14 cellular contexts compared by ENCODE assay signal in the genomic region with DNA sequence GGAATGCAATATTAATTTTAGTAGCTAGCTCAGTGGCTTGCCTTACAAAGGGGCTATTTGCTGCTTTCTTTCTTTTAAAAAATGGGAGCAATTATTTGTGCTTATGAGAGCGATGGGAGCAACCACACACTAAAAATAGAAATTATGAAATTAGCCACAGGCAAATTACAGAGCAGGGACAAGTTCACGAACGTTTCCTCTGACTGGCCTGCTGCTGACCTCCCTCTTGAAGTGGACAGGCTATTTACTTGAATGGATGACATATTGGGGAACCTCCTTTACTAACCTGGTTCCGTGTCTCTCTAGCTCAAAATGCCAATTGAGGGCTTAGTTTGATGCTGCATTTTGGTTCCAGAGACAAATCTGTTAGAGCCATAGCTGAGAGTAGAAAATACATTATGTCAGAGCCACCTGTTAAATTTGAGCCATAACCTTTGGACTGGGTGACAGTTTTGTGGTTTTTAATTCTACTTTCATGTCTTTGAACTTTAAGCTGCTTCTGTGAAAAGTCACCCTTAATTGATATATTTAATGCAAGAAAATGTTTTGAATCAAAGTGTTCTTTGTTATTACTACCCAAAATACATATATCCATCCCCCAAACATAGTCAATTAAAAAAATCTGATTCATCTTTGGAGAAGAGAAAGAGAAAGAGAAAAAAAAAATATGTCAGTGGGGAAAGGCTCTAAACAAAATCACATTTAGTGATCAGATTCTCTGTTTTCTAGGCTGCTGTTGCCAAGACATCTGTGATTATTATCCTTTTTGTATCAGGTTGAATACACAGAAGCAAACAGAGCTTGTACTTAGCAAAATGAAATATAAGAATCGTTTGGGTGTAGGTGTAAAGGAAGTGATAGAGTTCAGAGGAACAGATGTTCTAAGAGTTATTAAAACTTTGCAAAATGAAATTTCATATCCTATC.
A peak's percentile ranks its signal among the peaks of the same experiment; 100 is the strongest.
DNase-seq lines count a peak whose midpoint lies in the region; ATAC-seq lines count a peak whose summit lies in the region.
"Had no signal": no experiment of that assay in that cellular context is flagged by ENCODE, and none has a peak within 500 bp of the region (broad histone marks: within the 10 kb centered on the region; RNA-seq: fewer than 3 reads in every experiment).

No MANE protein-coding gene starts in this region.

- H3K4me3 Mint-ChIP-seq in stimulated activated memory B cell treated with anti-CD40 and anti-IgM and Interleukin-4, amounts not matched to agents 10 μg/mL and 1 μg/mL and 100 μg/mL, for 72 hours: no peak overlapping the region

- peaks cover 6% of the 10 kb centered on the region for H3K9me3 Mint-ChIP-seq in stimulated activated memory B cell treated with anti-CD40 and anti-IgM and Interleukin-4, amounts not matched to agents 10 μg/mL and 1 μg/mL and 100 μg/mL, for 72 hours

- ATAC-seq in HG02610 (IDR thresholded peaks at IDR 0.05; ENCODE audit: unreplicated experiment) (peak; percentile 40), sciatic nerve (peak; percentile 62)
- ATAC-seq in stimulated activated memory B cell treated with anti-CD40 and anti-IgM and Interleukin-4, amounts not matched to agents 10 μg/mL and 1 μg/mL and 100 μg/mL, for 72 hours: no peak

- peak; percentile 39 for DNase-seq in NCI-H1092 treated with DMSO at 0.1 percent for 48 hours (lab: John Stamatoyannopoulos, UW)
- DNase-seq in NCI-H1092 (lab: John Stamatoyannopoulos, UW): no peak
- DNase-seq in NCI-H1417 treated with DMSO at 0.1 percent for 48 hours (lab: John Stamatoyannopoulos, UW): peak; percentile 48
- DNase-seq in sciatic nerve (ENCODE audit: low spot score): no peak
- no peak for DNase-seq in OCI-M1 (lab: John Stamatoyannopoulos, UW)
- no peak for DNase-seq in DMS53 (lab: John Stamatoyannopoulos, UW)
- DNase-seq: 8988T; activated effector memory CD4-positive, alpha-beta T cell treated with Interleukin-2 at 50 U/mL for 16 hours; caudate nucleus; DMS79 treated with DMSO at 0.1 percent for 48 hours; islet precursor cell; stomach had no signal

- H3K36me3 Mint-ChIP-seq in stimulated activated memory B cell treated with anti-CD40 and anti-IgM and Interleukin-4, amounts not matched to agents 10 μg/mL and 1 μg/mL and 100 μg/mL, for 72 hours: no peaks in the 10 kb centered on the region

- no peaks in the 10 kb centered on the region for H3K27me3 Mint-ChIP-seq in stimulated activated memory B cell treated with anti-CD40 and anti-IgM and Interleukin-4, amounts not matched to agents 10 μg/mL and 1 μg/mL and 100 μg/mL, for 72 hours

- H3K4me1 Mint-ChIP-seq in stimulated activated memory B cell treated with anti-CD40 and anti-IgM and Interleukin-4, amounts not matched to agents 10 μg/mL and 1 μg/mL and 100 μg/mL, for 72 hours: no peaks in the 10 kb centered on the region

- H3K27ac Mint-ChIP-seq in stimulated activated memory B cell treated with anti-CD40 and anti-IgM and Interleukin-4, amounts not matched to agents 10 μg/mL and 1 μg/mL and 100 μg/mL, for 72 hours: no peak overlapping the region

- intact Hi-C loops in sciatic nerve (cut with DNase I): no loop called here

Comparison
In these comparisons a context has a peak if more than half of its experiments do, and no peak if none do; other contexts are left out.
1. DNase-seq: peak in NCI-H1092 treated with DMSO at 0.1 percent for 48 hours (single experiment) and NCI-H1417 treated with DMSO at 0.1 percent for 48 hours (single experiment); none in NCI-H1092 (single experiment), sciatic nerve (single experiment), OCI-M1 (single experiment) and DMS53 (single experiment).